23 cellular contexts compared by ENCODE assay signal in genomic region chr12:109448272-109448671, GRCh38. TPM values are rescaled to one million over a fixed set of nuclear protein-coding genes. Genes with fewer than 3 reads are reported as not detected.
DNase-seq lines count a peak whose midpoint lies in the region; ATAC-seq, FAIRE-seq and TF ChIP-seq lines count a peak whose summit lies in the region.
"Had no signal": no experiment of that assay in that cellular context is flagged by ENCODE, and none has a peak within 500 bp of the region (broad histone marks: within the 10 kb centered on the region; RNA-seq: fewer than 3 reads in every experiment).

No MANE protein-coding gene starts in this region.

- DNase-seq in natural killer cell (no peak), endothelial cell of umbilical vein (ENCODE audit: low read depth, low spot score) (peak; percentile 65), upper lobe of right lung (no peak), GM13976 (ENCODE audit: low spot score) (no peak), coronary artery (ENCODE audit: low spot score) (no peak)
- DNase-seq in natural killer cell treated with Interleukin-12 subunit alpha and Interleukin-12 subunit beta and Interleukin-15 and Interleukin-18, amount 100 ng/mL, for 72 hours (ENCODE audit: low spot score): no peak
- DNase-seq: 8988T; CD4-positive, alpha-beta T cell; DMS153; Kasumi-1; MG63; NCI-H1048; NCI-H1436; NCI-H2029; NCI-H446; NCI-H69 had no signal

- no peak overlapping the region for H3K9ac ChIP-seq in endothelial cell of umbilical vein (replicated peaks; ENCODE audit: extremely low read depth, insufficient read depth, low read length)
- H3K9ac ChIP-seq in mucosa of rectum (ENCODE audit: low read depth in 1 of 2, low read length in 2 of 2): no peak overlapping the region

- peaks cover 13% of the 10 kb centered on the region for H3K79me2 ChIP-seq in endothelial cell of umbilical vein (ENCODE audit: control insufficient read depth, insufficient read depth, low read length)

- no peak for ATAC-seq in natural killer cell
- ATAC-seq in natural killer cell treated with Interleukin-12 subunit alpha and Interleukin-12 subunit beta and Interleukin-15 and Interleukin-18, amount 100 ng/mL, for 72 hours: no peak
- ATAC-seq in upper lobe of right lung: no peak
- no peak for ATAC-seq in HG02884 (IDR thresholded peaks at IDR 0.05; ENCODE audit: unreplicated experiment)
- ATAC-seq: GM12878, Right ventricle myocardium inferior had no signal

- H3K4me3 Mint-ChIP-seq in natural killer cell: no peak overlapping the region
- no peak overlapping the region for H3K4me3 Mint-ChIP-seq in natural killer cell treated with Interleukin-12 subunit alpha and Interleukin-12 subunit beta and Interleukin-15 and Interleukin-18, amount 100 ng/mL, for 72 hours
- H3K4me3 Mint-ChIP-seq: CD4-positive, alpha-beta T cell had no signal

- H3K27me3 ChIP-seq in endothelial cell of umbilical vein (ENCODE audit: control insufficient read depth in 2 of 2, insufficient read depth in 2 of 2, low read length in 2 of 2): no peaks in the 10 kb centered on the region
- no peaks in the 10 kb centered on the region for H3K27me3 ChIP-seq in mucosa of rectum (ENCODE audit: control insufficient read depth in 2 of 2, insufficient read depth in 2 of 2, low read length in 2 of 2)
- no peaks in the 10 kb centered on the region for H3K27me3 ChIP-seq in upper lobe of right lung
- H3K27me3 ChIP-seq: MG63 had no signal

- H3K27ac Mint-ChIP-seq in natural killer cell: peak overlapping the region; percentile 80 to 93
- peak overlapping the region in 1 of 2 donors; percentile 25 for H3K27ac Mint-ChIP-seq in natural killer cell treated with Interleukin-12 subunit alpha and Interleukin-12 subunit beta and Interleukin-15 and Interleukin-18, amount 100 ng/mL, for 72 hours
- H3K27ac Mint-ChIP-seq: CD4-positive, alpha-beta T cell had no signal

- H3K4me3 ChIP-seq in endothelial cell of umbilical vein (replicated peaks in 1 of 3; ENCODE audit: insufficient read depth in 1 of 3, low read depth in 1 of 3, low read length in 3 of 3): no peak overlapping the region
- peak overlapping the region in 1 of 2 donors; percentile 21 for H3K4me3 ChIP-seq in mucosa of rectum (ENCODE audit: low read length in 2 of 2)
- no peak overlapping the region for H3K4me3 ChIP-seq in upper lobe of right lung
- H3K4me3 ChIP-seq in coronary artery: no peak overlapping the region
- H3K4me3 ChIP-seq: GM12878, MG63 had no signal

- TF ChIP-seq POLR2A in endothelial cell of umbilical vein (IDR thresholded peaks at IDR 0.05; ENCODE audit: low read depth, low read length): no peak

- TF ChIP-seq CTCF in natural killer cell (IDR thresholded peaks at IDR 0.05): no peak
- TF ChIP-seq CTCF in endothelial cell of umbilical vein (IDR thresholded peaks at IDR 0.05; ENCODE audit: extremely low read depth in 1 of 2, insufficient read depth in 1 of 2, low read depth in 1 of 2, low read length in 2 of 2): no peak
- no peak for TF ChIP-seq CTCF in upper lobe of right lung (IDR thresholded peaks at IDR 0.05)
- no peak for TF ChIP-seq CTCF in GM13976 (IDR thresholded peaks at IDR 0.05; ENCODE audit: borderline replicate concordance, control extremely low read depth, extremely low read depth, insufficient read depth, missing control alignments)
- no peak for TF ChIP-seq CTCF in coronary artery (IDR thresholded peaks at IDR 0.05)

- H3K27ac ChIP-seq in endothelial cell of umbilical vein (ENCODE audit: insufficient read depth, low read depth, low read length) (no peak overlapping the region), mucosa of rectum (ENCODE audit: low read depth in 2 of 2, low read length in 2 of 2) (peak overlapping the region; percentile 69), upper lobe of right lung (peak overlapping the region; percentile 30), coronary artery (no peak overlapping the region)
- H3K27ac ChIP-seq: HL-60 had no signal

- H3K9me3 ChIP-seq in endothelial cell of umbilical vein (replicated peaks; ENCODE audit: control insufficient read depth, insufficient read depth, low read length): no peaks in the 10 kb centered on the region
- no peaks in the 10 kb centered on the region for H3K9me3 ChIP-seq in mucosa of rectum (ENCODE audit: control insufficient read depth in 2 of 2, low read length in 2 of 2)
- H3K9me3 ChIP-seq in upper lobe of right lung: no peaks in the 10 kb centered on the region
- H3K9me3 ChIP-seq: MG63 had no signal

- H3K27me3 Mint-ChIP-seq in natural killer cell (ENCODE audit: low read depth in 2 of 2): no peaks in the 10 kb centered on the region
- H3K27me3 Mint-ChIP-seq in natural killer cell treated with Interleukin-12 subunit alpha and Interleukin-12 subunit beta and Interleukin-15 and Interleukin-18, amount 100 ng/mL, for 72 hours: no peaks in the 10 kb centered on the region
- H3K27me3 Mint-ChIP-seq: CD4-positive, alpha-beta T cell had no signal

- intact Hi-C loops in natural killer cell (cut with micrococcal nuclease) (no loop called here), endothelial cell of umbilical vein (cut with micrococcal nuclease) (loop anchor here (1.0 kb wide), 1 partner anchor 10 kb away; no protein-coding TSS in a partner anchor), upper lobe of right lung (cut with DNase I) (no loop called here)

- in situ Hi-C loops in GM13976 (cut with MboI; ENCODE audit: low sequenced_read_pairs, unreplicated experiment): no loop called here

- peaks cover 69 to 77% of the 10 kb centered on the region in 2 donors for H3K4me1 Mint-ChIP-seq in natural killer cell
- H3K4me1 Mint-ChIP-seq in natural killer cell treated with Interleukin-12 subunit alpha and Interleukin-12 subunit beta and Interleukin-15 and Interleukin-18, amount 100 ng/mL, for 72 hours (ENCODE audit: low read depth in 2 of 2): peaks cover 42 to 62% of the 10 kb centered on the region in 2 donors

- H3K36me3 ChIP-seq in endothelial cell of umbilical vein (ENCODE audit: control insufficient read depth in 2 of 2, extremely low read depth in 1 of 2, insufficient read depth in 2 of 2, low read length in 2 of 2) (peaks cover 15 to 27% of the 10 kb centered on the region in 2 experiments), mucosa of rectum (ENCODE audit: control insufficient read depth in 2 of 2, insufficient read depth in 2 of 2, low read length in 2 of 2) (peaks cover 19 to 37% of the 10 kb centered on the region in 2 donors), upper lobe of right lung (peaks cover 88% of the 10 kb centered on the region)

- H3K36me3 Mint-ChIP-seq in natural killer cell: no peaks in the 10 kb centered on the region
- no peaks in the 10 kb centered on the region for H3K36me3 Mint-ChIP-seq in natural killer cell treated with Interleukin-12 subunit alpha and Interleukin-12 subunit beta and Interleukin-15 and Interleukin-18, amount 100 ng/mL, for 72 hours

- H4K20me1 ChIP-seq in endothelial cell of umbilical vein (replicated peaks; ENCODE audit: control insufficient read depth, extremely low read depth, insufficient read depth, low read length): peaks cover 3% of the 10 kb centered on the region

- H3K9me1 ChIP-seq in endothelial cell of umbilical vein (replicated peaks; ENCODE audit: control insufficient read depth, extremely low read depth, insufficient read depth, low read length): no peaks in the 10 kb centered on the region

- CTCF ChIA-PET in endothelial cell of umbilical vein (lab: Charles Lee): interaction anchor here (0.8 to 2.8 kb wide), 6 partner anchors 10 to 327 kb away, joined by 3 to 21 read pairs (median 6); no protein-coding TSS in a partner anchor

- no peaks in the 10 kb centered on the region for H3K9me3 Mint-ChIP-seq in natural killer cell
- no peaks in the 10 kb centered on the region for H3K9me3 Mint-ChIP-seq in natural killer cell treated with Interleukin-12 subunit alpha and Interleukin-12 subunit beta and Interleukin-15 and Interleukin-18, amount 100 ng/mL, for 72 hours
- H3K9me3 Mint-ChIP-seq: CD4-positive, alpha-beta T cell had no signal

- no TSS peak for BruUV-seq in endothelial cell of umbilical vein (replicated peaks; lab: Mats Ljungman, UMichigan)

- H3K4me2 ChIP-seq in endothelial cell of umbilical vein (ENCODE audit: insufficient read depth, low read length): no peak overlapping the region

- H3K4me1 ChIP-seq in endothelial cell of umbilical vein (ENCODE audit: control insufficient read depth, extremely low read depth, insufficient read depth, low read length) (peaks cover 14% of the 10 kb centered on the region), mucosa of rectum (ENCODE audit: control insufficient read depth in 2 of 2, insufficient read depth in 2 of 2, low read length in 2 of 2) (peaks cover 37 to 51% of the 10 kb centered on the region in 2 donors), upper lobe of right lung (peaks cover 10% of the 10 kb centered on the region)

- no peak overlapping the region for H2AFZ ChIP-seq in endothelial cell of umbilical vein (ENCODE audit: low read depth, low read length)

- POLR2A ChIA-PET in endothelial cell of umbilical vein (lab: Charles Lee): no interaction called here

- FAIRE-seq in endothelial cell of umbilical vein (lab: Jason Lieb, UNC): peak; percentile 92
- FAIRE-seq: GM12878, H1, RCC 7860 had no signal

- dilution Hi-C loops in endothelial cell of umbilical vein (cut with MboI; ENCODE audit: extremely low pct_ligation_motif_present, low sequenced_read_pairs): no loop called here

RNA-seq across cellular contexts. Expression of gene KCTD10, which starts 28.8 kb away (rescaled TPM):
- total RNA-seq in natural killer cell (100 to 1,000 TPM in 1 of 3 donors, 10 to 100 TPM in 2; 76.0 to 141 (median 79.0) TPM), endothelial cell of umbilical vein (92.8 and 101 TPM in 2 replicates), upper lobe of right lung (66.8 TPM)
- total RNA-seq in natural killer cell treated with Interleukin-12 subunit alpha and Interleukin-12 subunit beta and Interleukin-15 and Interleukin-18, amount 100 ng/mL, for 72 hours: 10 to 100 TPM; 49.9 to 92.0 TPM
- polyA plus RNA-seq in endothelial cell of umbilical vein: 105 and 112 TPM in 2 replicates
- polyA plus RNA-seq in endothelial cell of umbilical vein (2011; cell fraction: cytosol; rRNA removed): 69.4 and 77.1 TPM in 2 replicates
- 129 and 139 TPM in 2 replicates for polyA plus RNA-seq in endothelial cell of umbilical vein (2011; cell fraction: nucleus; rRNA removed)
- polyA plus RNA-seq in endothelial cell of umbilical vein (2012): 61.2 and 64.9 TPM in 2 replicates
- polyA minus RNA-seq in endothelial cell of umbilical vein: 301 and 328 TPM in 2 replicates
- 24.1 TPM for polyA minus RNA-seq in endothelial cell of umbilical vein (2011; cell fraction: cytosol; rRNA and poly(A)+ RNA removed)
- polyA minus RNA-seq in endothelial cell of umbilical vein (2011; cell fraction: nucleus; rRNA and poly(A)+ RNA removed): 140 and 147 TPM in 2 replicates

RNA-seq across cellular contexts. Expression of gene UBE3B, which starts 29.2 kb away (rescaled TPM):
- total RNA-seq in natural killer cell: 10 to 100 TPM; 32.2 to 46.7 (median 39.5) TPM
- 10 to 100 TPM; 38.9 to 39.2 TPM for total RNA-seq in natural killer cell treated with Interleukin-12 subunit alpha and Interleukin-12 subunit beta and Interleukin-15 and Interleukin-18, amount 100 ng/mL, for 72 hours
- total RNA-seq in endothelial cell of umbilical vein: 32.7 and 40.8 TPM in 2 replicates
- polyA plus RNA-seq in endothelial cell of umbilical vein: 23.8 and 24.9 TPM in 2 replicates
- polyA plus RNA-seq in endothelial cell of umbilical vein (2011; cell fraction: cytosol; rRNA removed): 21.9 and 25.3 TPM in 2 replicates
- polyA plus RNA-seq in endothelial cell of umbilical vein (2011; cell fraction: nucleus; rRNA removed): 63.7 and 64.5 TPM in 2 replicates
- polyA plus RNA-seq in endothelial cell of umbilical vein (2012): 22.6 and 22.7 TPM in 2 replicates
- polyA minus RNA-seq in endothelial cell of umbilical vein: 70.4 and 81.6 TPM in 2 replicates
- 14.2 TPM for polyA minus RNA-seq in endothelial cell of umbilical vein (2011; cell fraction: cytosol; rRNA and poly(A)+ RNA removed)
- polyA minus RNA-seq in endothelial cell of umbilical vein (2011; cell fraction: nucleus; rRNA and poly(A)+ RNA removed): 35.0 and 48.9 TPM in 2 replicates
- total RNA-seq in upper lobe of right lung: 39.1 TPM

Comparison
In these comparisons a context has a peak if more than half of its experiments do, and no peak if none do; other contexts are left out.
1. H3K27ac ChIP-seq: peak in mucosa of rectum (2 of 2) and upper lobe of right lung (single experiment); none in endothelial cell of umbilical vein (single experiment) and coronary artery (0 of 2).